8 cellular contexts compared by ENCODE assay signal in the genomic region with DNA sequence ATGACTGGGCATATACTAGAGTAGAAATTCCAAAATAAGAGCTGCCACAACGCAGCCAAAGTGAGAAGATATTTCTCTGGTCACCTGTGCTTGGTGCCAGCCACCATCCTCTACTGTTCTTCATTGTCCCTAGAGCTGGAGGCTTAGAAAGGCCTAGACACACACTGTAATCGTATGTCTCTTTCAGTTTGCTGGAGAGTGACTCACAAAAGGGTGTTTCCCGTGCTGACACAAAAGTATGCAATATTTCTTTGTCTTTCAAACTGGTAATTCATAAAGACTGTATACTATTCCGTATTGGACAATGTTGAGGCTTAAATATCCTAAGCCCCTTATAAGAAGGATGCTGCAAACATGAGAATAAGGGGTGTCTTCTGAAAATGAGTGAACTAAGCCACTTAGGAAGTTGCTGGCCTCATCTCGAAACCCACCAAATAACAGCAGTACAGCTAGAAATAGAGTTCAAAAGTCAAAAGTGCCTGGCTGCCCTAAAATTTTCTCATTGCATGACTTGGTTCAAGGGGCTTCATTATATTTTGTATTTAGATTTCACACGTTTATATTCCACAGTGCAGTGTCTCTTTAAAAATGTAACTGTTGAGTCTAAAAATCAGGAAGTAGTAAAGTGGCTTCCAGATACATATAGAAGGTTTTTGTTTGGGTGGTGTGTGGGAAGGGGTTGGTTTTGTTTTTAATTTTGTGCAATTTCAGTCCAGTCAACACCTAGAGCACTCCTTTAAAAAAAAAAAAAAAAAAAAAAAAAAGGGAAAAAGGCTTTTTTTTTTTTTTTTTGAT.
DNase-seq lines count a peak whose midpoint lies in the region; ATAC-seq and TF ChIP-seq lines count a peak whose summit lies in the region.
"Had no signal": no experiment of that assay in that cellular context is flagged by ENCODE, and none has a peak within 500 bp of the region (broad histone marks: within the 10 kb centered on the region; RNA-seq: fewer than 3 reads in every experiment).

No MANE protein-coding gene starts in this region.

- no peaks in the 10 kb centered on the region for H3K27me3 ChIP-seq in SJCRH30
- no peaks in the 10 kb centered on the region for H3K27me3 ChIP-seq in Caco-2 (replicated peaks; ENCODE audit: control insufficient read depth, insufficient read depth, low read length)
- H3K27me3 ChIP-seq: upper lobe of left lung had no signal

- H3K36me3 ChIP-seq in SJCRH30 (no peaks in the 10 kb centered on the region), Caco-2 (ENCODE audit: control insufficient read depth, insufficient read depth, low read length) (no peaks in the 10 kb centered on the region)
- H3K36me3 ChIP-seq: upper lobe of left lung had no signal

- H3K9me3 ChIP-seq in SJCRH30 (replicated peaks) (no peaks in the 10 kb centered on the region), Caco-2 (no peaks in the 10 kb centered on the region)
- H3K9me3 ChIP-seq: upper lobe of left lung had no signal

- TF ChIP-seq CTCF in foreskin fibroblast (IDR thresholded peaks at IDR 0.05; ENCODE audit: low read depth, low read length) (no peak), Caco-2 (IDR thresholded peaks at IDR 0.05; ENCODE audit: insufficient read depth in 1 of 2, low read depth in 1 of 2, low read length in 1 of 2, severe bottlenecking in 1 of 2, unreplicated experiment in 1 of 2) (no peak)

- H3K4me1 ChIP-seq in SJCRH30 (no peaks in the 10 kb centered on the region), Caco-2 (peaks cover 7% of the 10 kb centered on the region; the same call in 1 of the 2 replicates)
- H3K4me1 ChIP-seq: upper lobe of left lung had no signal

- intact Hi-C loops in Caco-2 (cut with micrococcal nuclease; ENCODE audit: unreplicated experiment), result no loop called here

- no peak overlapping the region for H3K27ac ChIP-seq in SJCRH30
- H3K27ac ChIP-seq: upper lobe of left lung had no signal

- no peaks in the 10 kb centered on the region for H3K36me3 Mint-ChIP-seq in Caco-2 (ENCODE audit: insufficient read depth, unreplicated experiment)

- peak; percentile 20 for DNase-seq in NAMALWA (ENCODE audit: low spot score)
- DNase-seq in foreskin fibroblast, result peak; percentile 28 to 40
- no peak for DNase-seq in SJCRH30
- DNase-seq in Caco-2, result no peak
- no peak for DNase-seq in LoVo (ENCODE audit: low spot score)
- DNase-seq: upper lobe of left lung had no signal

- POLR2A ChIA-PET in Caco-2 (lab: Charles Lee), result no interaction called here

- no peak overlapping the region for H3K27ac Mint-ChIP-seq in Caco-2 (ENCODE audit: unreplicated experiment)

- CTCF ChIA-PET in Caco-2 (lab: Charles Lee), result no interaction called here

- no peak overlapping the region for H3K4me3 Mint-ChIP-seq in Caco-2 (ENCODE audit: unreplicated experiment)

- H3K27me3 Mint-ChIP-seq in Caco-2 (ENCODE audit: insufficient read depth, unreplicated experiment), result no peaks in the 10 kb centered on the region

- H3K9me3 Mint-ChIP-seq in Caco-2 (ENCODE audit: unreplicated experiment), result no peaks in the 10 kb centered on the region

- no peaks in the 10 kb centered on the region for H3K4me1 Mint-ChIP-seq in Caco-2 (ENCODE audit: low read depth, unreplicated experiment)

- no peak overlapping the region for H3K4me3 ChIP-seq in foreskin fibroblast (ENCODE audit: low read depth in 1 of 2, low read length in 2 of 2)
- H3K4me3 ChIP-seq in SJCRH30, result no peak overlapping the region
- no peak overlapping the region for H3K4me3 ChIP-seq in Caco-2 (ENCODE audit: low read depth, low read length)
- H3K4me3 ChIP-seq: upper lobe of left lung had no signal

- ATAC-seq in GM18868 (IDR thresholded peaks at IDR 0.05; ENCODE audit: unreplicated experiment) (peak; percentile 91), HG02571 (IDR thresholded peaks at IDR 0.05; ENCODE audit: unreplicated experiment) (peak; percentile 82)

- BruUV-seq in Caco-2 (replicated peaks; lab: Mats Ljungman, UMichigan), result no TSS peak

Comparison
In these comparisons a context has a peak if more than half of its experiments do, and no peak if none do; other contexts are left out.
1. DNase-seq: peak in NAMALWA (single experiment) and foreskin fibroblast (2 of 2); none in SJCRH30 (0 of 2), Caco-2 (0 of 2) and LoVo (single experiment).